ENCODE assay signal across 11 cellular contexts in genomic region chr19:18389095-18389735, GRCh38. TPM values are rescaled to one million over a fixed set of nuclear protein-coding genes. Genes with fewer than 3 reads are reported as not detected.
DNase-seq lines count a peak whose midpoint lies in the region; ATAC-seq, FAIRE-seq and TF ChIP-seq lines count a peak whose summit lies in the region.
"Had no signal": no experiment of that assay in that cellular context is flagged by ENCODE, and none has a peak within 500 bp of the region (broad histone marks: within the 10 kb centered on the region; RNA-seq: fewer than 3 reads in every experiment).

No MANE protein-coding gene starts in this region.

- peaks cover 23% of the 10 kb centered on the region for H3K4me1 ChIP-seq in A549
- no peaks in the 10 kb centered on the region for H3K4me1 ChIP-seq in CD8-positive, alpha-beta memory T cell (ENCODE audit: insufficient read depth, low read length)
- peaks cover 19% of the 10 kb centered on the region for H3K4me1 ChIP-seq in mesodermal cell (ENCODE audit: control insufficient read depth, insufficient read depth, low read length, poor library complexity, severe bottlenecking)
- H3K4me1 ChIP-seq in smooth muscle cell (ENCODE audit: low read depth), result peaks cover 3% of the 10 kb centered on the region

- no peaks in the 10 kb centered on the region for H4K20me1 ChIP-seq in smooth muscle cell (ENCODE audit: low read depth)

- H3K36me3 ChIP-seq in CD8-positive, alpha-beta memory T cell (ENCODE audit: insufficient read depth, low read length), result no peaks in the 10 kb centered on the region
- H3K36me3 ChIP-seq in mesodermal cell (ENCODE audit: control insufficient read depth, insufficient read depth, low read length) (peaks cover 11% of the 10 kb centered on the region), smooth muscle cell (ENCODE audit: low read depth) (no peaks in the 10 kb centered on the region)

- no peak for TF ChIP-seq CTCF in A549 (IDR thresholded peaks at IDR 0.05)
- TF ChIP-seq CTCF in GM10248 (IDR thresholded peaks at IDR 0.05; ENCODE audit: control extremely low read depth, extremely low read depth, low read depth, missing control alignments), result no peak
- TF ChIP-seq CTCF in smooth muscle cell (IDR thresholded peaks at IDR 0.05; ENCODE audit: borderline replicate concordance, insufficient read depth, poor library complexity, severe bottlenecking), result no peak

- peaks cover 22% of the 10 kb centered on the region for H3K27me3 ChIP-seq in CD8-positive, alpha-beta memory T cell (ENCODE audit: insufficient read depth, low read length, poor library complexity, severe bottlenecking)
- H3K27me3 ChIP-seq in smooth muscle cell (ENCODE audit: low read depth), result no peaks in the 10 kb centered on the region
- H3K27me3 ChIP-seq: SJCRH30 had no signal

- H3K79me2 ChIP-seq in smooth muscle cell (ENCODE audit: low read depth), result peaks cover 2% of the 10 kb centered on the region

- peak overlapping the region in 6 of 7 donors; percentile 32 to 80 (median 48) for H3K4me3 Mint-ChIP-seq in CD8-positive, alpha-beta memory T cell
- peak overlapping the region; percentile 9 for H3K4me3 Mint-ChIP-seq in activated naive CD8-positive, alpha-beta T cell treated with anti-CD3 and anti-CD28 coated beads, Interleukin-2, amount 50 U/mL, for 24 hours

- H3K9ac ChIP-seq in smooth muscle cell (ENCODE audit: low read depth), result no peak overlapping the region

- FAIRE-seq in A549 (lab: Jason Lieb, UNC), result no peak

- CTCF ChIA-PET in A549 (lab: Yijun Ruan, JAX), result interaction anchor here (0.7 to 7.5 kb wide), 22 partner anchors 8 to 137 kb away, joined by 3 to 75 read pairs (median 10); partner anchors contain the start of genes LRRC25 and SSBP4
- CTCF ChIA-PET in CD8-positive, alpha-beta memory T cell (lab: Charles Lee), result interaction anchor here (1.0 to 4.7 kb wide), 23 partner anchors 9 to 200 kb away, joined by 3 to 100 read pairs (median 8); partner anchors contain the start of genes JUND, LSM4, REX1BD and SSBP4
- CTCF ChIA-PET in GM10248 (lab: Yijun Ruan, JAX), result interaction anchor here (0.8 to 23.3 kb wide), 24 partner anchors 9 to 457 kb away, joined by 3 to 380 read pairs (median 8); partner anchors contain the start of genes JUND, LRRC25, LSM4 and RAB3A

- intact Hi-C loops in left colon (cut with DNase I, micrococcal nuclease), result no loop called here

- 82% methylated on average over 8 of the region's 8 CpGs for WGBS in A549 (ENCODE audit: missing lambda C conversion rate)
- WGBS in mesodermal cell (ENCODE audit: insufficient coverage in 2 of 2), 2 experiments, result 97 to 100% methylated on average over 7 of the region's 8 CpGs
- 91% methylated on average over 8 of the region's 8 CpGs for whole genome bisulfite sequencing in smooth muscle cell (ENCODE audit: low lambda C conversion rate)

- H3K36me3 Mint-ChIP-seq in CD8-positive, alpha-beta memory T cell, result peaks cover 0 to 3% (median 0%) of the 10 kb centered on the region in 3 donors
- H3K36me3 Mint-ChIP-seq in activated naive CD8-positive, alpha-beta T cell treated with anti-CD3 and anti-CD28 coated beads, Interleukin-2, amount 50 U/mL, for 24 hours (ENCODE audit: low read depth), result no peaks in the 10 kb centered on the region

- H3K4me3 ChIP-seq in A549 (peak overlapping the region; percentile 98), mesodermal cell (ENCODE audit: extremely low read depth, insufficient read depth, low read length, poor library complexity, severe bottlenecking) (peak overlapping the region; percentile 47), smooth muscle cell (no peak overlapping the region)
- H3K4me3 ChIP-seq in CD8-positive, alpha-beta memory T cell (ENCODE audit: low read length), result no peak overlapping the region
- H3K4me3 ChIP-seq: SJCRH30 had no signal

- H3K9me3 Mint-ChIP-seq in CD8-positive, alpha-beta memory T cell, result no peaks in the 10 kb centered on the region
- H3K9me3 Mint-ChIP-seq in activated naive CD8-positive, alpha-beta T cell treated with anti-CD3 and anti-CD28 coated beads, Interleukin-2, amount 50 U/mL, for 24 hours, result no peaks in the 10 kb centered on the region

- H3K27ac ChIP-seq in A549 (peak overlapping the region; percentile 97 to 99), mesodermal cell (ENCODE audit: low read depth, low read length, severe bottlenecking) (no peak overlapping the region), smooth muscle cell (ENCODE audit: low read depth) (no peak overlapping the region)
- no peak overlapping the region for H3K27ac ChIP-seq in CD8-positive, alpha-beta memory T cell (ENCODE audit: low read depth, low read length)
- H3K27ac ChIP-seq: SJCRH30 had no signal

- H3K4me2 ChIP-seq in A549 (peak overlapping the region; percentile 92), smooth muscle cell (no peak overlapping the region)

- no peak overlapping the region for H2AFZ ChIP-seq in smooth muscle cell (ENCODE audit: low read depth)

- H3K4me1 Mint-ChIP-seq in CD8-positive, alpha-beta memory T cell, result peaks cover 5 to 13% (median 11%) of the 10 kb centered on the region in 3 donors
- peaks cover 11% of the 10 kb centered on the region for H3K4me1 Mint-ChIP-seq in activated naive CD8-positive, alpha-beta T cell treated with anti-CD3 and anti-CD28 coated beads, Interleukin-2, amount 50 U/mL, for 24 hours

- H3K9me3 ChIP-seq in A549 (no peaks in the 10 kb centered on the region), mesodermal cell (ENCODE audit: control insufficient read depth, low read length) (no peaks in the 10 kb centered on the region), smooth muscle cell (replicated peaks; ENCODE audit: low read depth) (no peaks in the 10 kb centered on the region)
- H3K9me3 ChIP-seq in CD8-positive, alpha-beta memory T cell (ENCODE audit: low read length), result no peaks in the 10 kb centered on the region
- H3K9me3 ChIP-seq: SJCRH30 had no signal

- POLR2A ChIA-PET in A549 (lab: Yijun Ruan, JAX) (interaction anchor here (0.6 to 0.8 kb wide), 2 partner anchors 9 to 36 kb away, joined by 3 to 5 read pairs; no protein-coding TSS in a partner anchor), GM10248 (lab: Yijun Ruan, JAX) (interaction anchor here (1.7 to 2.2 kb wide), 2 partner anchors 13 to 108 kb away, joined by 4 to 14 read pairs; partner anchors contain the start of gene JUND)
- POLR2A ChIA-PET in CD8-positive, alpha-beta memory T cell (lab: Charles Lee), result interaction anchor here (0.9 to 1.2 kb wide), 2 partner anchors 28 to 110 kb away, joined by 3 to 4 read pairs; no protein-coding TSS in a partner anchor

- no peak for TF ChIP-seq RAD21 in A549 (conservative IDR thresholded peaks at IDR 0.05 in 1 of 2, IDR thresholded peaks at IDR 0.05 in 1 of 2)

- no peak for DNase-seq in A549 (ENCODE audit: low read depth in 1 of 2, low spot score in 1 of 2)
- DNase-seq in CD8-positive, alpha-beta memory T cell, result no peak
- DNase-seq in activated naive CD8-positive, alpha-beta T cell treated with anti-CD3 and anti-CD28 coated beads, Interleukin-2, amount 50 U/mL, for 24 hours, result no peak
- no peak for DNase-seq in left colon
- no peak for DNase-seq in GM10248 (ENCODE audit: extremely low spot score)
- no peak for DNase-seq in smooth muscle cell (lab: John Stamatoyannopoulos, UW; ENCODE audit: unreplicated experiment)
- DNase-seq in NCI-H748 treated with DMSO at 0.1 percent for 48 hours (lab: John Stamatoyannopoulos, UW), result no peak

- ATAC-seq in A549, result no peak
- no peak for ATAC-seq in activated naive CD8-positive, alpha-beta T cell treated with anti-CD3 and anti-CD28 coated beads, Interleukin-2, amount 50 U/mL, for 24 hours
- no peak for ATAC-seq in left colon

- TF ChIP-seq POLR2A in A549 (IDR thresholded peaks at IDR 0.05; ENCODE audit: low read length), result no peak

- TF ChIP-seq EP300 in A549 (IDR thresholded peaks at IDR 0.05), result no peak

- H3K27ac Mint-ChIP-seq in CD8-positive, alpha-beta memory T cell, result no peak overlapping the region
- no peak overlapping the region for H3K27ac Mint-ChIP-seq in activated naive CD8-positive, alpha-beta T cell treated with anti-CD3 and anti-CD28 coated beads, Interleukin-2, amount 50 U/mL, for 24 hours

- peaks cover 17 to 38% of the 10 kb centered on the region in 2 donors for H3K27me3 Mint-ChIP-seq in CD8-positive, alpha-beta memory T cell
- H3K27me3 Mint-ChIP-seq in activated naive CD8-positive, alpha-beta T cell treated with anti-CD3 and anti-CD28 coated beads, Interleukin-2, amount 50 U/mL, for 24 hours, result peaks cover 53% of the 10 kb centered on the region

- H3F3A ChIP-seq in smooth muscle cell (ENCODE audit: low read depth), result peaks cover 15% of the 10 kb centered on the region

RNA-seq across cellular contexts. Expression of gene GDF15, which starts 3.3 kb away (rescaled TPM):
- polyA plus RNA-seq in A549 (2011; rRNA removed) (67.8 and 78.5 TPM in 2 replicates), A549 (2017; fragmentation: RNase III; extraction: RNeasy Plus Mini Kit Qiagen cat#74134 plus additional on column Dnase treatment) (53.4 to 58.4 TPM (median 56.9 TPM) in 3 replicates), smooth muscle cell (40.4 and 42.8 TPM in 2 replicates)
- polyA plus RNA-seq in A549 (2012; cell fraction: cytosol; rRNA removed), result 120 and 188 TPM in 2 replicates
- polyA plus RNA-seq in A549 (2012; cell fraction: nucleus; rRNA removed), result 132 and 182 TPM in 2 replicates
- 33.4 and 59.6 TPM in 2 replicates for polyA minus RNA-seq in A549 (2011; rRNA and poly(A)+ RNA removed)
- total RNA-seq in CD8-positive, alpha-beta memory T cell, result under 1 TPM; 0.28 to 0.29 TPM
- polyA plus RNA-seq in CD8-positive, alpha-beta memory T cell, result not detected
- 38.5 TPM for polyA plus RNA-seq in mesodermal cell (2013, experiment 1 of 2)
- 29.4 TPM for polyA plus RNA-seq in mesodermal cell (2013, experiment 2 of 2)
- total RNA-seq in left colon (10 to 100 TPM; 32.2 to 87.6 TPM), smooth muscle cell (18.8 and 30.9 TPM in 2 replicates)

RNA-seq across cellular contexts. Expression of gene LRRC25, which starts 8.2 kb away (rescaled TPM):
- polyA plus RNA-seq in A549 (2011; rRNA removed) (not detected in 2 replicates), A549 (2017; fragmentation: RNase III; extraction: RNeasy Plus Mini Kit Qiagen cat#74134 plus additional on column Dnase treatment) (not detected in 3 replicates), smooth muscle cell (0.34 TPM in 1 of 2 replicates, not detected in the other)
- not detected in 2 replicates for polyA plus RNA-seq in A549 (2012; cell fraction: cytosol; rRNA removed)
- polyA plus RNA-seq in A549 (2012; cell fraction: nucleus; rRNA removed), result not detected in 2 replicates
- polyA minus RNA-seq in A549 (2011; rRNA and poly(A)+ RNA removed), result not detected in 2 replicates
- total RNA-seq in CD8-positive, alpha-beta memory T cell, result under 1 TPM; 0.26 to 0.31 TPM
- not detected for polyA plus RNA-seq in CD8-positive, alpha-beta memory T cell
- polyA plus RNA-seq in mesodermal cell (2013, experiment 1 of 2), result not detected
- polyA plus RNA-seq in mesodermal cell (2013, experiment 2 of 2), result not detected
- total RNA-seq in left colon (1 to 10 TPM in 1 of 2 donors, under 1 TPM in 1; 0.79 to 5.1 TPM), smooth muscle cell (0.67 TPM in 1 of 2 replicates, not detected in the other)
- total RNA-seq: dermis blood vessel endothelial cell, HT1080, SJCRH30 had no signal

RNA-seq across cellular contexts. Expression of gene SSBP4, which starts 30.0 kb away (rescaled TPM):
- 5.4 and 6.9 TPM in 2 replicates for polyA plus RNA-seq in A549 (2011; rRNA removed)
- 28.5 and 47.8 TPM in 2 replicates for polyA plus RNA-seq in A549 (2012; cell fraction: cytosol; rRNA removed)
- 69.4 and 124 TPM in 2 replicates for polyA plus RNA-seq in A549 (2012; cell fraction: nucleus; rRNA removed)
- polyA plus RNA-seq in A549 (2017; fragmentation: RNase III; extraction: RNeasy Plus Mini Kit Qiagen cat#74134 plus additional on column Dnase treatment), result 37.8 to 43.2 TPM (median 41.5 TPM) in 3 replicates
- polyA minus RNA-seq in A549 (2011; rRNA and poly(A)+ RNA removed), result 5.0 and 10.7 TPM in 2 replicates
- 100 to 1,000 TPM; 111 to 131 TPM for total RNA-seq in CD8-positive, alpha-beta memory T cell
- 108 TPM for polyA plus RNA-seq in CD8-positive, alpha-beta memory T cell
- 89.4 TPM for polyA plus RNA-seq in mesodermal cell (2013, experiment 1 of 2)
- polyA plus RNA-seq in mesodermal cell (2013, experiment 2 of 2), result 70.1 TPM
- total RNA-seq in left colon, result 10 to 100 TPM; 37.4 to 50.7 TPM
- total RNA-seq in smooth muscle cell, result 36.0 and 44.1 TPM in 2 replicates
- polyA plus RNA-seq in smooth muscle cell, result 124 and 133 TPM in 2 replicates

RNA-seq across cellular contexts. Expression of gene ISYNA1, which starts 48.7 kb away (rescaled TPM):
- polyA plus RNA-seq in A549 (2011; rRNA removed) (17.6 and 18.0 TPM in 2 replicates), A549 (2017; fragmentation: RNase III; extraction: RNeasy Plus Mini Kit Qiagen cat#74134 plus additional on column Dnase treatment) (48.5 to 71.0 TPM (median 60.7 TPM) in 3 replicates), smooth muscle cell (56.9 and 89.5 TPM in 2 replicates)
- 43.0 and 56.5 TPM in 2 replicates for polyA plus RNA-seq in A549 (2012; cell fraction: cytosol; rRNA removed)
- 199 and 307 TPM in 2 replicates for polyA plus RNA-seq in A549 (2012; cell fraction: nucleus; rRNA removed)
- 17.4 and 29.8 TPM in 2 replicates for polyA minus RNA-seq in A549 (2011; rRNA and poly(A)+ RNA removed)
- 10 to 100 TPM; 18.2 to 20.3 TPM for total RNA-seq in CD8-positive, alpha-beta memory T cell
- 33.2 TPM for polyA plus RNA-seq in CD8-positive, alpha-beta memory T cell
- polyA plus RNA-seq in mesodermal cell (2013, experiment 1 of 2), result 302 TPM
- 255 TPM for polyA plus RNA-seq in mesodermal cell (2013, experiment 2 of 2)
- total RNA-seq in left colon (10 to 100 TPM; 14.1 to 15.1 TPM), smooth muscle cell (16.4 and 60.1 TPM in 2 replicates)

RNA-seq across cellular contexts. Expression of gene PGPEP1, which starts 48.8 kb away (rescaled TPM):
- 7.1 and 8.6 TPM in 2 replicates for polyA plus RNA-seq in A549 (2011; rRNA removed)
- 2.4 and 3.9 TPM in 2 replicates for polyA plus RNA-seq in A549 (2012; cell fraction: cytosol; rRNA removed)
- 2.9 and 3.5 TPM in 2 replicates for polyA plus RNA-seq in A549 (2012; cell fraction: nucleus; rRNA removed)
- 4.5 to 5.9 TPM (median 5.3 TPM) in 3 replicates for polyA plus RNA-seq in A549 (2017; fragmentation: RNase III; extraction: RNeasy Plus Mini Kit Qiagen cat#74134 plus additional on column Dnase treatment)
- 23.2 and 30.1 TPM in 2 replicates for polyA minus RNA-seq in A549 (2011; rRNA and poly(A)+ RNA removed)
- 10 to 100 TPM; 27.3 to 27.7 TPM for total RNA-seq in CD8-positive, alpha-beta memory T cell
- 12.2 TPM for polyA plus RNA-seq in CD8-positive, alpha-beta memory T cell
- 12.9 TPM for polyA plus RNA-seq in mesodermal cell (2013, experiment 1 of 2)
- 9.9 TPM for polyA plus RNA-seq in mesodermal cell (2013, experiment 2 of 2)
- total RNA-seq in left colon, result 100 to 1,000 TPM; 105 to 109 TPM
- total RNA-seq in smooth muscle cell, result 11.1 and 11.7 TPM in 2 replicates
- 4.5 and 8.7 TPM in 2 replicates for polyA plus RNA-seq in smooth muscle cell

Comparison
In these comparisons a context has a peak if more than half of its experiments do, and no peak if none do; other contexts are left out.
1. H3K27ac ChIP-seq: peak in A549 (2 of 2); none in CD8-positive, alpha-beta memory T cell (single experiment), mesodermal cell (single experiment) and smooth muscle cell (single experiment).
2. H3K4me3 ChIP-seq: peak in A549 (single experiment) and mesodermal cell (single experiment); none in CD8-positive, alpha-beta memory T cell (single experiment) and smooth muscle cell (single experiment).
3. RNA of gene GDF15, which starts 3.3 kb away (total RNA-seq): 32.2 to 87.6 TPM in left colon and 18.8 to 30.9 TPM in smooth muscle cell; 0.28 to 0.29 TPM in CD8-positive, alpha-beta memory T cell; every median in the first group is over 10 times any median in the second.